Comparison of ENCODE assay signal across 1 cellular context in genomic region chr17:74875970-74876593, GRCh38.
A peak's percentile ranks its signal among the peaks of the same experiment; 100 is the strongest.
TF ChIP-seq lines count a peak whose summit lies in the region.

No MANE protein-coding gene starts in this region.

TF ChIP-seq in K562, 482 proteins besides CTCF, POLR2A, EP300 and RAD21 (continued from another document and continues in another):
- 0 out of 2 replicates have a peak, but pooled peaks have one; percentile 22 for TF ChIP-seq ZBTB40 (IDR thresholded peaks at IDR 0.05)
- TF ChIP-seq ZBTB40 (CRISPR knock-in tag; IDR thresholded peaks at IDR 0.05): 0 out of 2 replicates have a peak, but pooled peaks have one; percentile 29
- peak; percentile 98 for TF ChIP-seq C11orf30 (IDR thresholded peaks at IDR 0.05; ENCODE audit: low read depth)
- TF ChIP-seq HNRNPK (IDR thresholded peaks at IDR 0.05; ENCODE audit: low read depth, low read length, poor library complexity, severe bottlenecking): no peak
- no peak for TF ChIP-seq ZNF408 (CRISPR knock-in tag; IDR thresholded peaks at IDR 0.05; ENCODE audit: low read depth)
- no peak for TF ChIP-seq JUND (IDR thresholded peaks at IDR 0.05; ENCODE audit: borderline replicate concordance, low read depth, low read length)
- peak; percentile 68; the same call in 1 of the 3 replicates for TF ChIP-seq JUND (tag; IDR thresholded peaks at IDR 0.05; ENCODE audit: borderline replicate concordance, low read depth, low read length)
- no peak for TF ChIP-seq HNRNPLL (IDR thresholded peaks at IDR 0.05; ENCODE audit: low read depth, low read length, poor library complexity, severe bottlenecking)
- peak; percentile 26 to 33 for TF ChIP-seq E2F6 (IDR thresholded peaks at IDR 0.05; ENCODE audit: borderline replicate concordance in 1 of 2, extremely low read depth in 1 of 2, insufficient read depth in 1 of 2, insufficient read length in 1 of 2, low read depth in 1 of 2, low read length in 1 of 2, poor library complexity in 1 of 2, severe bottlenecking in 1 of 2)
- TF ChIP-seq ZNF584 (CRISPR knock-in tag; IDR thresholded peaks at IDR 0.05; ENCODE audit: low read depth): peak; percentile 89
- peak; percentile 98 for TF ChIP-seq MAFG (tag; conservative IDR thresholded peaks at IDR 0.05)
- TF ChIP-seq SRSF9 (IDR thresholded peaks at IDR 0.05; ENCODE audit: borderline replicate concordance, low read depth, low read length): no peak
- 0 out of 2 replicates have a peak, but pooled peaks have one; percentile 44 for TF ChIP-seq ZNF830 (CRISPR knock-in tag; IDR thresholded peaks at IDR 0.05)
- no peak for TF ChIP-seq MCM5 (IDR thresholded peaks at IDR 0.05; ENCODE audit: low read depth)
- TF ChIP-seq PHB (CRISPR knock-in tag; IDR thresholded peaks at IDR 0.05): no peak
- TF ChIP-seq EWSR1 (IDR thresholded peaks at IDR 0.05; ENCODE audit: borderline replicate concordance, low read depth, partially characterized antibody): no peak
- TF ChIP-seq VEZF1 (CRISPR knock-in tag; IDR thresholded peaks at IDR 0.05): peak; percentile 46
- no peak for TF ChIP-seq ZNF561 (CRISPR knock-in tag; conservative IDR thresholded peaks at IDR 0.05)
- no peak for TF ChIP-seq E2F3 (CRISPR knock-in tag; IDR thresholded peaks at IDR 0.05)
- TF ChIP-seq ZFP36 (IDR thresholded peaks at IDR 0.05; ENCODE audit: low read depth, low read length, partially characterized antibody): no peak
- TF ChIP-seq U2AF2 (optimal IDR thresholded peaks at IDR 0.05; ENCODE audit: low read depth, low read length): no peak
- TF ChIP-seq SAFB (IDR thresholded peaks at IDR 0.05; ENCODE audit: borderline replicate concordance, low read depth, low read length): no peak
- no peak for TF ChIP-seq TGIF2 (CRISPR knock-in tag; IDR thresholded peaks at IDR 0.05)
- peak; percentile 63 for TF ChIP-seq RBBP5 (IDR thresholded peaks at IDR 0.05; ENCODE audit: borderline replicate concordance, insufficient read depth, low read length, poor library complexity, severe bottlenecking)
- peak; percentile 38; the same call in 1 of the 2 replicates for TF ChIP-seq PATZ1 (CRISPR knock-in tag; IDR thresholded peaks at IDR 0.05; ENCODE audit: borderline replicate concordance)
- no peak for TF ChIP-seq SMARCB1 (IDR thresholded peaks at IDR 0.05; ENCODE audit: insufficient read length, low read depth)
- no peak for TF ChIP-seq MYNN (IDR thresholded peaks at IDR 0.05)
- TF ChIP-seq MYNN (CRISPR knock-in tag; IDR thresholded peaks at IDR 0.05): no peak
- TF ChIP-seq CEBPZ (IDR thresholded peaks at IDR 0.05; ENCODE audit: borderline replicate concordance, low read depth, low read length): no peak
- peak; percentile 94 for TF ChIP-seq ZNF644 (tag; IDR thresholded peaks at IDR 0.05; ENCODE audit: low read depth)
- no peak for TF ChIP-seq MEF2A (IDR thresholded peaks at IDR 0.05; ENCODE audit: control insufficient read depth, low read depth, low read length)
- TF ChIP-seq TCF3 (CRISPR knock-in tag; IDR thresholded peaks at IDR 0.05): peak; percentile 60
- TF ChIP-seq TSHZ1 (CRISPR knock-in tag; IDR thresholded peaks at IDR 0.05): 0 out of 2 replicates have a peak, but pooled peaks have one; percentile 22
- no peak for TF ChIP-seq ZC3H4 (CRISPR knock-in tag; IDR thresholded peaks at IDR 0.05; ENCODE audit: borderline replicate concordance)
- no peak for TF ChIP-seq ELK1 (CRISPR knock-in tag; IDR thresholded peaks at IDR 0.05)
- TF ChIP-seq RNF2 (IDR thresholded peaks at IDR 0.05): peak; percentile 86
- no peak for TF ChIP-seq SIX5 (IDR thresholded peaks at IDR 0.05; ENCODE audit: borderline replicate concordance in 1 of 2, insufficient read depth in 1 of 2, low read depth in 1 of 2, low read length in 2 of 2)
- no peak for TF ChIP-seq SP2 (IDR thresholded peaks at IDR 0.05; ENCODE audit: extremely low read depth, low read depth, low read length, poor library complexity, severe bottlenecking)
